Comparison of ENCODE assay signal across 9 cellular contexts in genomic region chr11:29282088-29282487, GRCh38.
DNase-seq lines count a peak whose midpoint lies in the region; ATAC-seq and TF ChIP-seq lines count a peak whose summit lies in the region.
"Had no signal": no experiment of that assay in that cellular context is flagged by ENCODE, and none has a peak within 500 bp of the region (broad histone marks: within the 10 kb centered on the region; RNA-seq: fewer than 3 reads in every experiment).

No MANE protein-coding gene starts in this region.

- no peak for TF ChIP-seq POLR2A in erythroblast (IDR thresholded peaks at IDR 0.05; ENCODE audit: low read length)

- no peak for ATAC-seq in GM19452 (IDR thresholded peaks at IDR 0.05; ENCODE audit: unreplicated experiment)
- ATAC-seq: naive thymus-derived CD8-positive, alpha-beta T cell had no signal

- DNase-seq in EL (peak; percentile 95), NCI-H460 (ENCODE audit: extremely low read depth, low read depth) (peak; percentile 59), dermis microvascular lymphatic vessel endothelial cell (ENCODE audit: low read depth in 2 of 2) (peak; percentile 18 to 90), mucosa of gallbladder (ENCODE audit: low spot score) (peak; percentile 56), NCI-H2196 treated with DMSO at 0.1 percent for 48 hours (lab: John Stamatoyannopoulos, UW; ENCODE audit: unreplicated experiment) (no peak), erythroblast (lab: John Stamatoyannopoulos, UW) (no peak), hypothalamus (lab: John Stamatoyannopoulos, UW) (no peak)
- DNase-seq: naive thymus-derived CD8-positive, alpha-beta T cell had no signal

Comparison
In these comparisons a context has a peak if more than half of its experiments do, and no peak if none do; other contexts are left out.
1. DNase-seq: peak in EL (single experiment), NCI-H460 (single experiment), dermis microvascular lymphatic vessel endothelial cell (2 of 2) and mucosa of gallbladder (single experiment); none in NCI-H2196 treated with DMSO at 0.1 percent for 48 hours (single experiment), erythroblast (0 of 2) and hypothalamus (0 of 51).